ENCODE assay signal across 1 cellular context in the genomic region with DNA sequence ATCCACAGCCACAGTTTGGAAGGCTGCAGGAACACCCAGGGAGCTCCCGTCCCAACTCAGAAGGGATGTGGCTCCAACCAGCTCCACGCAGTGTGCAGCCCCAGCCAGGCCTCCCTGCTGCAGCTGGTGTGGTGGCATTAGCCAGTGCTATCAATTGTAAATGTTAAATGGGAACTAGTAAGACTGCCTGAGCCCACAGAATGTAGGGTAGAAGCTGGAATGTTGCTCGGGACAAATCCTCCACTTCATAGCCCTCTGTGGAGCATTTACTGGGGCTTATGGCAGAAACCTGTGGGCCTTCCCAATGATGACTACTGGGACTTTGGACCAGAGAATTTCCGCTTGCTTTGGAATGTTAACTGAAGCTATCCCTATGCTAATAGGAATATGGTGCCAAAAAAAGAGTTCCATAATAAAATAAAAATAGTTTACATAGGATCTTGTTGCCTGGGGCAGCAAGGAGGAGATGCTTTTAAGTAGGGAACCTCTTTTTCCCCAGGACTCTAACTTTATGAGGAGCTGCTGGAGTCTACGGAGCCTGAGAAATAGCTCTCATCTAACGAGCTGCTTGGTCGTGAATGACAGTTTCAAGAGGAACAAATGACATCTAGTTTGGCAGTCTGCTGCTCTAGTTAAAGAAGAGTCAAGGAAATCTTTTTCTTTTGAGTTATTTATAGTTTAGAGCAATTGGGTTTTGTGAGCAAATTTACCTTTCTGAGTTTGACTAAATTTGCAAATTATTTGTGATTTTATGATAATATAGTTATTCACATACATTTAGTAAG.
TF ChIP-seq lines count a peak whose summit lies in the region.

No MANE protein-coding gene starts in this region.

TF ChIP-seq in HepG2, 621 proteins besides CTCF, POLR2A, EP300 and RAD21 (continued from another document and continues in another):
- TF ChIP-seq HNRNPLL (IDR thresholded peaks at IDR 0.05; ENCODE audit: low read depth, low read length, poor library complexity, severe bottlenecking) (no peak), MAF1 (CRISPR knock-in tag; IDR thresholded peaks at IDR 0.05; ENCODE audit: borderline replicate concordance) (no peak), CREM (IDR thresholded peaks at IDR 0.05) (no peak), CREM (CRISPR knock-in tag; IDR thresholded peaks at IDR 0.05) (no peak), MLXIP (CRISPR knock-in tag; IDR thresholded peaks at IDR 0.05; ENCODE audit: borderline replicate concordance) (no peak), SRSF9 (IDR thresholded peaks at IDR 0.05; ENCODE audit: borderline replicate concordance, insufficient read depth, low read depth, low read length, poor library complexity, severe bottlenecking) (no peak), ZNF549 (CRISPR knock-in tag; IDR thresholded peaks at IDR 0.05) (no peak), IKZF4 (CRISPR knock-in tag; IDR thresholded peaks at IDR 0.05; ENCODE audit: borderline replicate concordance, low read depth, not compliant biosample characterization) (no peak), ZNF441 (CRISPR knock-in tag; IDR thresholded peaks at IDR 0.05; ENCODE audit: borderline replicate concordance) (no peak), ZNF704 (CRISPR knock-in tag; IDR thresholded peaks at IDR 0.05; ENCODE audit: borderline replicate concordance) (no peak), ZNF740 (CRISPR knock-in tag; IDR thresholded peaks at IDR 0.05) (no peak), REXO4 (CRISPR knock-in tag; IDR thresholded peaks at IDR 0.05; ENCODE audit: borderline replicate concordance) (no peak), CAMTA2 (CRISPR knock-in tag; IDR thresholded peaks at IDR 0.05; ENCODE audit: borderline replicate concordance) (no peak), FOXC1 (CRISPR knock-in tag; IDR thresholded peaks at IDR 0.05; ENCODE audit: borderline replicate concordance) (no peak), ZNF124 (CRISPR knock-in tag; IDR thresholded peaks at IDR 0.05) (no peak), GATA4 (IDR thresholded peaks at IDR 0.05; ENCODE audit: borderline replicate concordance, low read depth) (no peak), MED13 (CRISPR knock-in tag; IDR thresholded peaks at IDR 0.05) (no peak), ZNF766 (CRISPR knock-in tag; IDR thresholded peaks at IDR 0.05; ENCODE audit: borderline replicate concordance) (no peak), ZFP41 (CRISPR knock-in tag; IDR thresholded peaks at IDR 0.05; ENCODE audit: borderline replicate concordance) (no peak), GABPB1 (CRISPR knock-in tag; IDR thresholded peaks at IDR 0.05) (no peak), CBX1 (IDR thresholded peaks at IDR 0.05; ENCODE audit: low read depth) (no peak), ZNF30 (CRISPR knock-in tag; IDR thresholded peaks at IDR 0.05) (no peak), ARID2 (CRISPR knock-in tag; IDR thresholded peaks at IDR 0.05; ENCODE audit: borderline replicate concordance) (no peak), MEIS1 (CRISPR knock-in tag; IDR thresholded peaks at IDR 0.05; ENCODE audit: borderline replicate concordance) (no peak)
- TF ChIP-seq, protein P1, sequence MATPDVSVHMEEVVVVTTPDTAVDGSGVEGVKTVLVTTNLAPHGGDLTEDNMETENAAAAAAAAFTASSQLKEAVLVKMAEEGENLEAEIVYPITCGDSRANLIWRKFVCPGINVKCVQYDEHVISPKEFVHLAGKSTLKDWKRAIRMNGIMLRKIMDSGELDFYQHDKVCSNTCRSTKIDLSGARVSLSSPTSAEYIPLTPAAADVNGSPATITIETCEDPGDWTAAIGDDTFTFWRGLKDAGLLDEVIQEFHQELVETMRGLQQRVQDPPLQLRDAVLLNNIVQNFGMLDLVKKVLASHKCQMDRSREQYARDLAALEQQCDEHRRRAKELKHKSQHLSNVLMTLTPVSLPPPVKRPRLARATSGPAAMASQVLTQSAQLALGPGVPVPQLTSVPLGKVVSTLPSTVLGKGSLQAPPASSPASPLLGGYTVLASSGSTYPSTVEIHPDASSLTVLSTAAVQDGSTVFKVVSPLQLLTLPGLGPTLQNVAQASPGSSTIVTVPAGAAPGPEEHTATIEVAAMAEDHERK (CRISPR knock-in tag; IDR thresholded peaks at IDR 0.05; ENCODE audit: low read depth) = no peak
- TF ChIP-seq, protein P2, sequence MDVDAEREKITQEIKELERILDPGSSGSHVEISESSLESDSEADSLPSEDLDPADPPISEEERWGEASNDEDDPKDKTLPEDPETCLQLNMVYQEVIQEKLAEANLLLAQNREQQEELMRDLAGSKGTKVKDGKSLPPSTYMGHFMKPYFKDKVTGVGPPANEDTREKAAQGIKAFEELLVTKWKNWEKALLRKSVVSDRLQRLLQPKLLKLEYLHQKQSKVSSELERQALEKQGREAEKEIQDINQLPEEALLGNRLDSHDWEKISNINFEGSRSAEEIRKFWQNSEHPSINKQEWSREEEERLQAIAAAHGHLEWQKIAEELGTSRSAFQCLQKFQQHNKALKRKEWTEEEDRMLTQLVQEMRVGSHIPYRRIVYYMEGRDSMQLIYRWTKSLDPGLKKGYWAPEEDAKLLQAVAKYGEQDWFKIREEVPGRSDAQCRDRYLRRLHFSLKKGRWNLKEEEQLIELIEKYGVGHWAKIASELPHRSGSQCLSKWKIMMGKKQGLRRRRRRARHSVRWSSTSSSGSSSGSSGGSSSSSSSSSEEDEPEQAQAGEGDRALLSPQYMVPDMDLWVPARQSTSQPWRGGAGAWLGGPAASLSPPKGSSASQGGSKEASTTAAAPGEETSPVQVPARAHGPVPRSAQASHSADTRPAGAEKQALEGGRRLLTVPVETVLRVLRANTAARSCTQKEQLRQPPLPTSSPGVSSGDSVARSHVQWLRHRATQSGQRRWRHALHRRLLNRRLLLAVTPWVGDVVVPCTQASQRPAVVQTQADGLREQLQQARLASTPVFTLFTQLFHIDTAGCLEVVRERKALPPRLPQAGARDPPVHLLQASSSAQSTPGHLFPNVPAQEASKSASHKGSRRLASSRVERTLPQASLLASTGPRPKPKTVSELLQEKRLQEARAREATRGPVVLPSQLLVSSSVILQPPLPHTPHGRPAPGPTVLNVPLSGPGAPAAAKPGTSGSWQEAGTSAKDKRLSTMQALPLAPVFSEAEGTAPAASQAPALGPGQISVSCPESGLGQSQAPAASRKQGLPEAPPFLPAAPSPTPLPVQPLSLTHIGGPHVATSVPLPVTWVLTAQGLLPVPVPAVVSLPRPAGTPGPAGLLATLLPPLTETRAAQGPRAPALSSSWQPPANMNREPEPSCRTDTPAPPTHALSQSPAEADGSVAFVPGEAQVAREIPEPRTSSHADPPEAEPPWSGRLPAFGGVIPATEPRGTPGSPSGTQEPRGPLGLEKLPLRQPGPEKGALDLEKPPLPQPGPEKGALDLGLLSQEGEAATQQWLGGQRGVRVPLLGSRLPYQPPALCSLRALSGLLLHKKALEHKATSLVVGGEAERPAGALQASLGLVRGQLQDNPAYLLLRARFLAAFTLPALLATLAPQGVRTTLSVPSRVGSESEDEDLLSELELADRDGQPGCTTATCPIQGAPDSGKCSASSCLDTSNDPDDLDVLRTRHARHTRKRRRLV (CRISPR knock-in tag; IDR thresholded peaks at IDR 0.05) = 0 out of 2 replicates have a peak, but pooled peaks have one; percentile 28
- TF ChIP-seq, protein P3, sequence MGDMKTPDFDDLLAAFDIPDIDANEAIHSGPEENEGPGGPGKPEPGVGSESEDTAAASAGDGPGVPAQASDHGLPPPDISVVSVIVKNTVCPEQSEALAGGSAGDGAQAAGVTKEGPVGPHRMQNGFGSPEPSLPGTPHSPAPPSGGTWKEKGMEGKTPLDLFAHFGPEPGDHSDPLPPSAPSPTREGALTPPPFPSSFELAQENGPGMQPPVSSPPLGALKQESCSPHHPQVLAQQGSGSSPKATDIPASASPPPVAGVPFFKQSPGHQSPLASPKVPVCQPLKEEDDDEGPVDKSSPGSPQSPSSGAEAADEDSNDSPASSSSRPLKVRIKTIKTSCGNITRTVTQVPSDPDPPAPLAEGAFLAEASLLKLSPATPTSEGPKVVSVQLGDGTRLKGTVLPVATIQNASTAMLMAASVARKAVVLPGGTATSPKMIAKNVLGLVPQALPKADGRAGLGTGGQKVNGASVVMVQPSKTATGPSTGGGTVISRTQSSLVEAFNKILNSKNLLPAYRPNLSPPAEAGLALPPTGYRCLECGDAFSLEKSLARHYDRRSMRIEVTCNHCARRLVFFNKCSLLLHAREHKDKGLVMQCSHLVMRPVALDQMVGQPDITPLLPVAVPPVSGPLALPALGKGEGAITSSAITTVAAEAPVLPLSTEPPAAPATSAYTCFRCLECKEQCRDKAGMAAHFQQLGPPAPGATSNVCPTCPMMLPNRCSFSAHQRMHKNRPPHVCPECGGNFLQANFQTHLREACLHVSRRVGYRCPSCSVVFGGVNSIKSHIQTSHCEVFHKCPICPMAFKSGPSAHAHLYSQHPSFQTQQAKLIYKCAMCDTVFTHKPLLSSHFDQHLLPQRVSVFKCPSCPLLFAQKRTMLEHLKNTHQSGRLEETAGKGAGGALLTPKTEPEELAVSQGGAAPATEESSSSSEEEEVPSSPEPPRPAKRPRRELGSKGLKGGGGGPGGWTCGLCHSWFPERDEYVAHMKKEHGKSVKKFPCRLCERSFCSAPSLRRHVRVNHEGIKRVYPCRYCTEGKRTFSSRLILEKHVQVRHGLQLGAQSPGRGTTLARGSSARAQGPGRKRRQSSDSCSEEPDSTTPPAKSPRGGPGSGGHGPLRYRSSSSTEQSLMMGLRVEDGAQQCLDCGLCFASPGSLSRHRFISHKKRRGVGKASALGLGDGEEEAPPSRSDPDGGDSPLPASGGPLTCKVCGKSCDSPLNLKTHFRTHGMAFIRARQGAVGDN (CRISPR knock-in tag; IDR thresholded peaks at IDR 0.05) = peak; percentile 48
- TF ChIP-seq, protein P4, sequence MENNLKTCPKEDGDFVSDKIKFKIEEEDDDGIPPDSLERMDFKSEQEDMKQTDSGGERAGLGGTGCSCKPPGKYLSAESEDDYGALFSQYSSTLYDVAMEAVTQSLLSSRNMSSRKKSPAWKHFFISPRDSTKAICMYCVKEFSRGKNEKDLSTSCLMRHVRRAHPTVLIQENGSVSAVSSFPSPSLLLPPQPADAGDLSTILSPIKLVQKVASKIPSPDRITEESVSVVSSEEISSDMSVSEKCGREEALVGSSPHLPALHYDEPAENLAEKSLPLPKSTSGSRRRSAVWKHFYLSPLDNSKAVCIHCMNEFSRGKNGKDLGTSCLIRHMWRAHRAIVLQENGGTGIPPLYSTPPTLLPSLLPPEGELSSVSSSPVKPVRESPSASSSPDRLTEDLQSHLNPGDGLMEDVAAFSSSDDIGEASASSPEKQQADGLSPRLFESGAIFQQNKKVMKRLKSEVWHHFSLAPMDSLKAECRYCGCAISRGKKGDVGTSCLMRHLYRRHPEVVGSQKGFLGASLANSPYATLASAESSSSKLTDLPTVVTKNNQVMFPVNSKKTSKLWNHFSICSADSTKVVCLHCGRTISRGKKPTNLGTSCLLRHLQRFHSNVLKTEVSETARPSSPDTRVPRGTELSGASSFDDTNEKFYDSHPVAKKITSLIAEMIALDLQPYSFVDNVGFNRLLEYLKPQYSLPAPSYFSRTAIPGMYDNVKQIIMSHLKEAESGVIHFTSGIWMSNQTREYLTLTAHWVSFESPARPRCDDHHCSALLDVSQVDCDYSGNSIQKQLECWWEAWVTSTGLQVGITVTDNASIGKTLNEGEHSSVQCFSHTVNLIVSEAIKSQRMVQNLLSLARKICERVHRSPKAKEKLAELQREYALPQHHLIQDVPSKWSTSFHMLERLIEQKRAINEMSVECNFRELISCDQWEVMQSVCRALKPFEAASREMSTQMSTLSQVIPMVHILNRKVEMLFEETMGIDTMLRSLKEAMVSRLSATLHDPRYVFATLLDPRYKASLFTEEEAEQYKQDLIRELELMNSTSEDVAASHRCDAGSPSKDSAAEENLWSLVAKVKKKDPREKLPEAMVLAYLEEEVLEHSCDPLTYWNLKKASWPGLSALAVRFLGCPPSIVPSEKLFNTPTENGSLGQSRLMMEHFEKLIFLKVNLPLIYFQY (CRISPR knock-in tag; IDR thresholded peaks at IDR 0.05; ENCODE audit: borderline replicate concordance) = no peak
- TF ChIP-seq, protein P5, sequence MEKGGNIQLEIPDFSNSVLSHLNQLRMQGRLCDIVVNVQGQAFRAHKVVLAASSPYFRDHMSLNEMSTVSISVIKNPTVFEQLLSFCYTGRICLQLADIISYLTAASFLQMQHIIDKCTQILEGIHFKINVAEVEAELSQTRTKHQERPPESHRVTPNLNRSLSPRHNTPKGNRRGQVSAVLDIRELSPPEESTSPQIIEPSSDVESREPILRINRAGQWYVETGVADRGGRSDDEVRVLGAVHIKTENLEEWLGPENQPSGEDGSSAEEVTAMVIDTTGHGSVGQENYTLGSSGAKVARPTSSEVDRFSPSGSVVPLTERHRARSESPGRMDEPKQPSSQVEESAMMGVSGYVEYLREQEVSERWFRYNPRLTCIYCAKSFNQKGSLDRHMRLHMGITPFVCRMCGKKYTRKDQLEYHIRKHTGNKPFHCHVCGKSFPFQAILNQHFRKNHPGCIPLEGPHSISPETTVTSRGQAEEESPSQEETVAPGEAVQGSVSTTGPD (CRISPR knock-in tag; IDR thresholded peaks at IDR 0.05) = no peak
